8 cellular contexts compared by ENCODE assay signal in the genomic region with DNA sequence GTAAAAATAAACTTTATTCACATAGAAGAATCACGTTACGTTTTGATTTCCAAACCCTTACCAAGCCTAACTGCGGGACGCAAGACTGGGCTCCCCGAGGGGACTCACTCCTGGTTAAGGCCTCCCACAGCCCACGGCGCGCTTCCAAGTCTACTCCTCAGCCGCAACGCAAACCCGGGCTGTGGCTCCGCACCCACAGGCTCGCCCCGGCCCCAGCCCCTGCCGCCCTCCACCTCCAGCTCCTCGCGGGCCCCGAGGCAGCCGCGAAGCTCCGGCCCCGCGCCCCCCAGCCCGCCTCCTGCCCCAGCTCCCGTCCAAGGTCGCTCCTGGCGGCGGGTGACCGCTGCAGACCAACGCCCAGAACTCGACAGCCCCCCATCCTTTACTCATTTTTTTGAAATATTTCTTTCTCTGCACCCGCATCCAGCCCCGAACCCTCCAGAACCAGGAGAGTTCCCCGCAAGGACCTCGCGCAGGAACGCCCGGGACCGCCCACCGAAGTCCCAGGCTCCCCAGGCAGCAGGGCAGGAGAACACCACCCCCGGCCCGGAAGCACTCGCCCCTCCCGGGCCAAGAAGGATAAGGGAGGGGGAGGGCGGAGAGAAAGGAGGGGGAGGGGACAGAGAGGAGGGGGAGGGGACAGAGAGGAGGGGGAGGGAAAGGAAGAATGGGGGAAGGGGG. TPM values are rescaled to one million over a fixed set of nuclear protein-coding genes. Genes with fewer than 3 reads are reported as not detected.
DNase-seq lines count a peak whose midpoint lies in the region; ATAC-seq and TF ChIP-seq lines count a peak whose summit lies in the region.

No MANE protein-coding gene starts in this region.

- H3K9ac ChIP-seq in adipocyte (ENCODE audit: low read length): peak overlapping the region; percentile 99

- H3K4me1 ChIP-seq in adipocyte (ENCODE audit: control insufficient read depth, insufficient read depth, low read length) (peaks cover 29% of the 10 kb centered on the region), urinary bladder (ENCODE audit: insufficient read depth) (no peaks in the 10 kb centered on the region)

- DNase-seq in LoVo (ENCODE audit: low spot score) (peak; percentile 53), SW 1271 (lab: John Stamatoyannopoulos, UW) (peak; percentile 64 to 83), adipocyte (ENCODE audit: low read depth) (peak; percentile 85), left cardiac atrium (peak; percentile 92), posterior cingulate gyrus (peak; percentile 69 to 96 (median 76))

- H3K27ac ChIP-seq in urinary bladder (ENCODE audit: low read depth): peak overlapping the region; percentile 100

- H3K36me3 ChIP-seq in adipocyte (ENCODE audit: control insufficient read depth, insufficient read depth, low read length, severe bottlenecking) (peaks cover 13% of the 10 kb centered on the region), urinary bladder (ENCODE audit: insufficient read depth) (no peaks in the 10 kb centered on the region)

- intact Hi-C loops in left cardiac atrium (cut with DNase I): no loop called here
- intact Hi-C loops in posterior cingulate gyrus (cut with DNase I): loop anchor here (1.0 to 10.0 kb wide), 6 partner anchors 35 to 240 kb away; a partner anchor contains a TSS

- WGBS in urinary bladder: under 1% methylated on average over 45 of the region's 45 CpGs

- H3K9me3 ChIP-seq in adipocyte (ENCODE audit: control insufficient read depth, low read length): no peaks in the 10 kb centered on the region

- H3K27me3 ChIP-seq in adipocyte (replicated peaks; ENCODE audit: control insufficient read depth, insufficient read depth, low read length): no peaks in the 10 kb centered on the region

- peak; percentile 15 for TF ChIP-seq POLR2A in GM10847 (IDR thresholded peaks at IDR 0.05; ENCODE audit: extremely low read depth, insufficient read length)

- H3K4me3 ChIP-seq in adipocyte (ENCODE audit: low read length): peak overlapping the region; percentile 95
- peak overlapping the region; percentile 96 for H3K4me3 ChIP-seq in urinary bladder (ENCODE audit: low read depth, low read length)

- ATAC-seq in left cardiac atrium (peak; percentile 72), GM18870 (IDR thresholded peaks at IDR 0.05; ENCODE audit: unreplicated experiment) (no peak)

RNA-seq across cellular contexts. Expression of a gene that starts 0.9 kb away (rescaled TPM):
- total RNA-seq in left cardiac atrium (100 to 1,000 TPM; 145 to 152 TPM), urinary bladder (170 TPM)
- polyA plus RNA-seq in urinary bladder: 72.1 TPM
